In genomic region chr4:73518340-73518739, GRCh38 we compare ENCODE assay signal across 38 cellular contexts. TPM values are rescaled to one million over a fixed set of nuclear protein-coding genes. Genes with fewer than 3 reads are reported as not detected.
"Had no signal": no experiment of that assay in that cellular context is flagged by ENCODE, and none has a peak within 500 bp of the region (broad histone marks: within the 10 kb centered on the region; RNA-seq: fewer than 3 reads in every experiment).

No MANE protein-coding gene starts in this region.

- DNase-seq: Karpas-422, Kasumi-1, MG63, MM.1S, MV-4-11, NCI-H1048, NCI-H1092, NCI-H1092 treated with DMSO at 0.1 percent for 48 hours, NCI-H1105, NCI-H1105 treated with DMSO at 0.1 percent for 48 hours, NCI-H1417, NCI-H1417 treated with DMSO at 0.1 percent for 48 hours, NCI-H1436, NCI-H1436 treated with DMSO at 0.1 percent for 48 hours, NCI-H146, NCI-H1694, NCI-H1694 treated with DMSO at 0.1 percent for 48 hours, NCI-H187, NCI-H187 treated with DMSO at 0.1 percent for 48 hours, NCI-H1930, NCI-H2029, NCI-H2029 treated with DMSO at 0.1 percent for 48 hours, NCI-H2081, NCI-H2081 treated with DMSO at 0.1 percent for 48 hours, NCI-H2107, NCI-H2171, NCI-H2171 treated with DMSO at 0.1 percent for 48 hours, NCI-H2227 treated with DMSO at 0.1 percent for 48 hours, NCI-H226, NCI-H345, NCI-H446, NCI-H446 treated with DMSO at 0.1 percent for 48 hours, NCI-H510A, NCI-H510A treated with DMSO at 0.1 percent for 48 hours had no signal

- H3K27ac ChIP-seq: KMS-11 had no signal

- H3K36me3 ChIP-seq: MG63 had no signal

- H3K4me2 ChIP-seq: KMS-11 had no signal

- H3K9me3 ChIP-seq: MG63 had no signal

- H3K27me3 ChIP-seq: MG63 had no signal

- H3K9ac ChIP-seq: KMS-11 had no signal

- H3K4me3 ChIP-seq: MG63 had no signal

RNA-seq across cellular contexts. Expression of gene AFM, which starts 36.8 kb away (rescaled TPM):
- total RNA-seq: LHCN-M2, MCF 10A, NCI-H460 had no signal
